Comparison of ENCODE assay signal across 1 cellular context in the genomic region with DNA sequence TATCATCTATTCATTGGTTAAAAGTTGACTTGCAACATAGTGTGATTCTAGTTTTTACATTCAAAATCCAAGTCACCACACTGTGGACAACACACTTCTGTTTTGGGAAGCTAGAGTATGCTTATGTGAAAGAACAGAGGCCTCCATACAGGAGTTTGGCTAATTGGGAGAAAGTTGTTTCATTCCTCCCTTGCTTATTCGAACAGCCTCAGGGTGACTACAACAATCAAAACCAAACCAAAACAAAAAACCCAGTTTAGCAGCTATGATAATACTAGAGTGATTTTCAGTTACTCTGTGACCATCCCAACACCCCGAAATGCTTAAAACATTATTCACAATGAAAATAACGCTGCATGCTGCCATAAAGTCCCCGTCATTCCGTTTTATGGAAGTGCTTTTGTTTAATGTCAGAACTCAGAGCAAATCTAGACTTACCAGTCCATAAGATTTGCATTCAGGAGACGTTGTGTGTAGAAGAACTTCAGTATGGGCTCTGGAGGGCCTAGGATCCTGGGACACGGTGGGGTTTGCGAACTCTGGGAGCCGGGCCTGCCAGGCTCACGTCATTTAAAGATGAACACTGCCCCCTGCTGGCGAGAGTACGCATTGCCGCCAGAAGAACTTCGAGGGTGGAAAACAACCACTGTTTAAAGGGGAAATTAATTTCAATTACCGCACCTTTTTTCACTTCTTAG.
TF ChIP-seq lines count a peak whose summit lies in the region.

No MANE protein-coding gene starts in this region.

TF ChIP-seq in HepG2, 621 proteins besides CTCF, POLR2A, EP300 and RAD21 (continued from another document and continues in another):
- 0 out of 2 replicates have a peak, but pooled peaks have one; percentile 14 for TF ChIP-seq RXRB (CRISPR knock-in tag; IDR thresholded peaks at IDR 0.05; ENCODE audit: borderline replicate concordance)
- TF ChIP-seq, protein P1, sequence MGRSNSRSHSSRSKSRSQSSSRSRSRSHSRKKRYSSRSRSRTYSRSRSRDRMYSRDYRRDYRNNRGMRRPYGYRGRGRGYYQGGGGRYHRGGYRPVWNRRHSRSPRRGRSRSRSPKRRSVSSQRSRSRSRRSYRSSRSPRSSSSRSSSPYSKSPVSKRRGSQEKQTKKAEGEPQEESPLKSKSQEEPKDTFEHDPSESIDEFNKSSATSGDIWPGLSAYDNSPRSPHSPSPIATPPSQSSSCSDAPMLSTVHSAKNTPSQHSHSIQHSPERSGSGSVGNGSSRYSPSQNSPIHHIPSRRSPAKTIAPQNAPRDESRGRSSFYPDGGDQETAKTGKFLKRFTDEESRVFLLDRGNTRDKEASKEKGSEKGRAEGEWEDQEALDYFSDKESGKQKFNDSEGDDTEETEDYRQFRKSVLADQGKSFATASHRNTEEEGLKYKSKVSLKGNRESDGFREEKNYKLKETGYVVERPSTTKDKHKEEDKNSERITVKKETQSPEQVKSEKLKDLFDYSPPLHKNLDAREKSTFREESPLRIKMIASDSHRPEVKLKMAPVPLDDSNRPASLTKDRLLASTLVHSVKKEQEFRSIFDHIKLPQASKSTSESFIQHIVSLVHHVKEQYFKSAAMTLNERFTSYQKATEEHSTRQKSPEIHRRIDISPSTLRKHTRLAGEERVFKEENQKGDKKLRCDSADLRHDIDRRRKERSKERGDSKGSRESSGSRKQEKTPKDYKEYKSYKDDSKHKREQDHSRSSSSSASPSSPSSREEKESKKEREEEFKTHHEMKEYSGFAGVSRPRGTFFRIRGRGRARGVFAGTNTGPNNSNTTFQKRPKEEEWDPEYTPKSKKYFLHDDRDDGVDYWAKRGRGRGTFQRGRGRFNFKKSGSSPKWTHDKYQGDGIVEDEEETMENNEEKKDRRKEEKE (IDR thresholded peaks at IDR 0.05): no peak
- TF ChIP-seq, protein P2, sequence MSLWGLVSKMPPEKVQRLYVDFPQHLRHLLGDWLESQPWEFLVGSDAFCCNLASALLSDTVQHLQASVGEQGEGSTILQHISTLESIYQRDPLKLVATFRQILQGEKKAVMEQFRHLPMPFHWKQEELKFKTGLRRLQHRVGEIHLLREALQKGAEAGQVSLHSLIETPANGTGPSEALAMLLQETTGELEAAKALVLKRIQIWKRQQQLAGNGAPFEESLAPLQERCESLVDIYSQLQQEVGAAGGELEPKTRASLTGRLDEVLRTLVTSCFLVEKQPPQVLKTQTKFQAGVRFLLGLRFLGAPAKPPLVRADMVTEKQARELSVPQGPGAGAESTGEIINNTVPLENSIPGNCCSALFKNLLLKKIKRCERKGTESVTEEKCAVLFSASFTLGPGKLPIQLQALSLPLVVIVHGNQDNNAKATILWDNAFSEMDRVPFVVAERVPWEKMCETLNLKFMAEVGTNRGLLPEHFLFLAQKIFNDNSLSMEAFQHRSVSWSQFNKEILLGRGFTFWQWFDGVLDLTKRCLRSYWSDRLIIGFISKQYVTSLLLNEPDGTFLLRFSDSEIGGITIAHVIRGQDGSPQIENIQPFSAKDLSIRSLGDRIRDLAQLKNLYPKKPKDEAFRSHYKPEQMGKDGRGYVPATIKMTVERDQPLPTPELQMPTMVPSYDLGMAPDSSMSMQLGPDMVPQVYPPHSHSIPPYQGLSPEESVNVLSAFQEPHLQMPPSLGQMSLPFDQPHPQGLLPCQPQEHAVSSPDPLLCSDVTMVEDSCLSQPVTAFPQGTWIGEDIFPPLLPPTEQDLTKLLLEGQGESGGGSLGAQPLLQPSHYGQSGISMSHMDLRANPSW (CRISPR knock-in tag; IDR thresholded peaks at IDR 0.05; ENCODE audit: borderline replicate concordance): peak; percentile 45; the same call in 1 of the 2 replicates
- TF ChIP-seq ONECUT2 (CRISPR knock-in tag; IDR thresholded peaks at IDR 0.05): no peak
- TF ChIP-seq, protein P3, sequence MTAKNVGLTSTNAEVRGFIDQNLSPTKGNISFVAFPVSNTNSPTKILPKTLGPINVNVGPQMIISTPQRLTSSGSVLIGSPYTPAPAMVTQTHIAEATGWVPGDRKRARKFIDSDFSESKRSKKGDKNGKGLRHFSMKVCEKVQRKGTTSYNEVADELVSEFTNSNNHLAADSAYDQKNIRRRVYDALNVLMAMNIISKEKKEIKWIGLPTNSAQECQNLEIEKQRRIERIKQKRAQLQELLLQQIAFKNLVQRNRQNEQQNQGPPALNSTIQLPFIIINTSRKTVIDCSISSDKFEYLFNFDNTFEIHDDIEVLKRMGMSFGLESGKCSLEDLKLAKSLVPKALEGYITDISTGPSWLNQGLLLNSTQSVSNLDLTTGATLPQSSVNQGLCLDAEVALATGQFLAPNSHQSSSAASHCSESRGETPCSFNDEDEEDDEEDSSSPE (CRISPR knock-in tag; IDR thresholded peaks at IDR 0.05): no peak
- TF ChIP-seq STAG1 (CRISPR knock-in tag; IDR thresholded peaks at IDR 0.05): peak; percentile 95
- no peak for TF ChIP-seq SKI (IDR thresholded peaks at IDR 0.05; ENCODE audit: partially characterized antibody)
- no peak for TF ChIP-seq SMYD3 (CRISPR knock-in tag; IDR thresholded peaks at IDR 0.05)
- TF ChIP-seq ZFP37 (CRISPR knock-in tag; IDR thresholded peaks at IDR 0.05; ENCODE audit: borderline replicate concordance): no peak
- TF ChIP-seq, protein P4, sequence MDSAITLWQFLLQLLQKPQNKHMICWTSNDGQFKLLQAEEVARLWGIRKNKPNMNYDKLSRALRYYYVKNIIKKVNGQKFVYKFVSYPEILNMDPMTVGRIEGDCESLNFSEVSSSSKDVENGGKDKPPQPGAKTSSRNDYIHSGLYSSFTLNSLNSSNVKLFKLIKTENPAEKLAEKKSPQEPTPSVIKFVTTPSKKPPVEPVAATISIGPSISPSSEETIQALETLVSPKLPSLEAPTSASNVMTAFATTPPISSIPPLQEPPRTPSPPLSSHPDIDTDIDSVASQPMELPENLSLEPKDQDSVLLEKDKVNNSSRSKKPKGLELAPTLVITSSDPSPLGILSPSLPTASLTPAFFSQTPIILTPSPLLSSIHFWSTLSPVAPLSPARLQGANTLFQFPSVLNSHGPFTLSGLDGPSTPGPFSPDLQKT (CRISPR knock-in tag; IDR thresholded peaks at IDR 0.05; ENCODE audit: borderline replicate concordance): no peak
- TF ChIP-seq SRF (IDR thresholded peaks at IDR 0.05; ENCODE audit: low read depth, low read length): no peak
- TF ChIP-seq ZNF543 (CRISPR knock-in tag; IDR thresholded peaks at IDR 0.05): no peak
- TF ChIP-seq, protein P5, sequence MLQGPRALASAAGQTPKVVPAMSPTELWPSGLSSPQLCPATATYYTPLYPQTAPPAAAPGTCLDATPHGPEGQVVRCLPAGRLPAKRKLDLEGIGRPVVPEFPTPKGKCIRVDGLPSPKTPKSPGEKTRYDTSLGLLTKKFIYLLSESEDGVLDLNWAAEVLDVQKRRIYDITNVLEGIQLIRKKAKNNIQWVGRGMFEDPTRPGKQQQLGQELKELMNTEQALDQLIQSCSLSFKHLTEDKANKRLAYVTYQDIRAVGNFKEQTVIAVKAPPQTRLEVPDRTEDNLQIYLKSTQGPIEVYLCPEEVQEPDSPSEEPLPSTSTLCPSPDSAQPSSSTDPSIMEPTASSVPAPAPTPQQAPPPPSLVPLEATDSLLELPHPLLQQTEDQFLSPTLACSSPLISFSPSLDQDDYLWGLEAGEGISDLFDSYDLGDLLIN (CRISPR knock-in tag; IDR thresholded peaks at IDR 0.05; ENCODE audit: borderline replicate concordance): no peak
- TF ChIP-seq, protein P6, sequence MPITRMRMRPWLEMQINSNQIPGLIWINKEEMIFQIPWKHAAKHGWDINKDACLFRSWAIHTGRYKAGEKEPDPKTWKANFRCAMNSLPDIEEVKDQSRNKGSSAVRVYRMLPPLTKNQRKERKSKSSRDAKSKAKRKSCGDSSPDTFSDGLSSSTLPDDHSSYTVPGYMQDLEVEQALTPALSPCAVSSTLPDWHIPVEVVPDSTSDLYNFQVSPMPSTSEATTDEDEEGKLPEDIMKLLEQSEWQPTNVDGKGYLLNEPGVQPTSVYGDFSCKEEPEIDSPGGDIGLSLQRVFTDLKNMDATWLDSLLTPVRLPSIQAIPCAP (CRISPR knock-in tag; IDR thresholded peaks at IDR 0.05; ENCODE audit: low read depth): no peak
- TF ChIP-seq ZNF569 (CRISPR knock-in tag; IDR thresholded peaks at IDR 0.05; ENCODE audit: borderline replicate concordance): no peak
- TF ChIP-seq ATM (IDR thresholded peaks at IDR 0.05; ENCODE audit: borderline replicate concordance): no peak
- no peak for TF ChIP-seq ZNF788 (CRISPR knock-in tag; IDR thresholded peaks at IDR 0.05; ENCODE audit: borderline replicate concordance)
- no peak for TF ChIP-seq MIXL1 (CRISPR knock-in tag; IDR thresholded peaks at IDR 0.05)
- no peak for TF ChIP-seq ZNF441 (CRISPR knock-in tag; IDR thresholded peaks at IDR 0.05; ENCODE audit: borderline replicate concordance)
- no peak for TF ChIP-seq JUNB (CRISPR knock-in tag; IDR thresholded peaks at IDR 0.05; ENCODE audit: borderline replicate concordance)
- TF ChIP-seq, protein P7, sequence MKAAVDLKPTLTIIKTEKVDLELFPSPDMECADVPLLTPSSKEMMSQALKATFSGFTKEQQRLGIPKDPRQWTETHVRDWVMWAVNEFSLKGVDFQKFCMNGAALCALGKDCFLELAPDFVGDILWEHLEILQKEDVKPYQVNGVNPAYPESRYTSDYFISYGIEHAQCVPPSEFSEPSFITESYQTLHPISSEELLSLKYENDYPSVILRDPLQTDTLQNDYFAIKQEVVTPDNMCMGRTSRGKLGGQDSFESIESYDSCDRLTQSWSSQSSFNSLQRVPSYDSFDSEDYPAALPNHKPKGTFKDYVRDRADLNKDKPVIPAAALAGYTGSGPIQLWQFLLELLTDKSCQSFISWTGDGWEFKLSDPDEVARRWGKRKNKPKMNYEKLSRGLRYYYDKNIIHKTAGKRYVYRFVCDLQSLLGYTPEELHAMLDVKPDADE (CRISPR knock-in tag; IDR thresholded peaks at IDR 0.05): no peak
- TF ChIP-seq, protein P8, sequence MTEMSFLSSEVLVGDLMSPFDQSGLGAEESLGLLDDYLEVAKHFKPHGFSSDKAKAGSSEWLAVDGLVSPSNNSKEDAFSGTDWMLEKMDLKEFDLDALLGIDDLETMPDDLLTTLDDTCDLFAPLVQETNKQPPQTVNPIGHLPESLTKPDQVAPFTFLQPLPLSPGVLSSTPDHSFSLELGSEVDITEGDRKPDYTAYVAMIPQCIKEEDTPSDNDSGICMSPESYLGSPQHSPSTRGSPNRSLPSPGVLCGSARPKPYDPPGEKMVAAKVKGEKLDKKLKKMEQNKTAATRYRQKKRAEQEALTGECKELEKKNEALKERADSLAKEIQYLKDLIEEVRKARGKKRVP (CRISPR knock-in tag; IDR thresholded peaks at IDR 0.05): no peak
- TF ChIP-seq, protein P9, sequence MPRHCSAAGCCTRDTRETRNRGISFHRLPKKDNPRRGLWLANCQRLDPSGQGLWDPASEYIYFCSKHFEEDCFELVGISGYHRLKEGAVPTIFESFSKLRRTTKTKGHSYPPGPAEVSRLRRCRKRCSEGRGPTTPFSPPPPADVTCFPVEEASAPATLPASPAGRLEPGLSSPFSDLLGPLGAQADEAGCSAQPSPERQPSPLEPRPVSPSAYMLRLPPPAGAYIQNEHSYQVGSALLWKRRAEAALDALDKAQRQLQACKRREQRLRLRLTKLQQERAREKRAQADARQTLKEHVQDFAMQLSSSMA (CRISPR knock-in tag; IDR thresholded peaks at IDR 0.05): no peak
- TF ChIP-seq PHF8 (CRISPR knock-in tag; IDR thresholded peaks at IDR 0.05): 0 out of 2 replicates have a peak, but pooled peaks have one; percentile 7
- TF ChIP-seq ERF (CRISPR knock-in tag; IDR thresholded peaks at IDR 0.05): no peak
- 0 out of 2 replicates have a peak, but pooled peaks have one; percentile 27 for TF ChIP-seq PPARG (CRISPR knock-in tag; conservative IDR thresholded peaks at IDR 0.05)
- 0 out of 2 replicates have a peak, but pooled peaks have one; percentile 22 for TF ChIP-seq KMT2B (CRISPR knock-in tag; IDR thresholded peaks at IDR 0.05)
- TF ChIP-seq, protein P10, sequence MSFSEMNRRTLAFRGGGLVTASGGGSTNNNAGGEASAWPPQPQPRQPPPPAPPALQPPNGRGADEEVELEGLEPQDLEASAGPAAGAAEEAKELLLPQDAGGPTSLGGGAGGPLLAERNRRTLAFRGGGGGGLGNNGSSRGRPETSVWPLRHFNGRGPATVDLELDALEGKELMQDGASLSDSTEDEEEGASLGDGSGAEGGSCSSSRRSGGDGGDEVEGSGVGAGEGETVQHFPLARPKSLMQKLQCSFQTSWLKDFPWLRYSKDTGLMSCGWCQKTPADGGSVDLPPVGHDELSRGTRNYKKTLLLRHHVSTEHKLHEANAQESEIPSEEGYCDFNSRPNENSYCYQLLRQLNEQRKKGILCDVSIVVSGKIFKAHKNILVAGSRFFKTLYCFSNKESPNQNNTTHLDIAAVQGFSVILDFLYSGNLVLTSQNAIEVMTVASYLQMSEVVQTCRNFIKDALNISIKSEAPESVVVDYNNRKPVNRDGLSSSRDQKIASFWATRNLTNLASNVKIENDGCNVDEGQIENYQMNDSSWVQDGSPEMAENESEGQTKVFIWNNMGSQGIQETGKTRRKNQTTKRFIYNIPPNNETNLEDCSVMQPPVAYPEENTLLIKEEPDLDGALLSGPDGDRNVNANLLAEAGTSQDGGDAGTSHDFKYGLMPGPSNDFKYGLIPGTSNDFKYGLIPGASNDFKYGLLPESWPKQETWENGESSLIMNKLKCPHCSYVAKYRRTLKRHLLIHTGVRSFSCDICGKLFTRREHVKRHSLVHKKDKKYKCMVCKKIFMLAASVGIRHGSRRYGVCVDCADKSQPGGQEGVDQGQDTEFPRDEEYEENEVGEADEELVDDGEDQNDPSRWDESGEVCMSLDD (CRISPR knock-in tag; IDR thresholded peaks at IDR 0.05; ENCODE audit: borderline replicate concordance): 0 out of 2 replicates have a peak, but pooled peaks have one; percentile 49
- TF ChIP-seq CREB1 (IDR thresholded peaks at IDR 0.05): 0 out of 2 replicates have a peak, but pooled peaks have one; percentile 10
- no peak for TF ChIP-seq CREB1 (CRISPR knock-in tag; IDR thresholded peaks at IDR 0.05)
